1 cellular context compared by ENCODE assay signal in genomic region chr12:110760204-110760609, GRCh38.
TF ChIP-seq lines count a peak whose summit lies in the region.

No MANE protein-coding gene starts in this region.

TF ChIP-seq in K562, 482 proteins besides CTCF, POLR2A, EP300 and RAD21 (continued from another document and continues in another):
- TF ChIP-seq THRA (IDR thresholded peaks at IDR 0.05), result no peak
- TF ChIP-seq ZNF518B (CRISPR knock-in tag; IDR thresholded peaks at IDR 0.05), result no peak
- no peak for TF ChIP-seq NBN (IDR thresholded peaks at IDR 0.05; ENCODE audit: low read depth)
- TF ChIP-seq ELF1 (tag; IDR thresholded peaks at IDR 0.05), result no peak
- peak; percentile 34; the same call in 1 of the 2 replicates for TF ChIP-seq MAFK (IDR thresholded peaks at IDR 0.05; ENCODE audit: low read length)
- TF ChIP-seq, protein P1, sequence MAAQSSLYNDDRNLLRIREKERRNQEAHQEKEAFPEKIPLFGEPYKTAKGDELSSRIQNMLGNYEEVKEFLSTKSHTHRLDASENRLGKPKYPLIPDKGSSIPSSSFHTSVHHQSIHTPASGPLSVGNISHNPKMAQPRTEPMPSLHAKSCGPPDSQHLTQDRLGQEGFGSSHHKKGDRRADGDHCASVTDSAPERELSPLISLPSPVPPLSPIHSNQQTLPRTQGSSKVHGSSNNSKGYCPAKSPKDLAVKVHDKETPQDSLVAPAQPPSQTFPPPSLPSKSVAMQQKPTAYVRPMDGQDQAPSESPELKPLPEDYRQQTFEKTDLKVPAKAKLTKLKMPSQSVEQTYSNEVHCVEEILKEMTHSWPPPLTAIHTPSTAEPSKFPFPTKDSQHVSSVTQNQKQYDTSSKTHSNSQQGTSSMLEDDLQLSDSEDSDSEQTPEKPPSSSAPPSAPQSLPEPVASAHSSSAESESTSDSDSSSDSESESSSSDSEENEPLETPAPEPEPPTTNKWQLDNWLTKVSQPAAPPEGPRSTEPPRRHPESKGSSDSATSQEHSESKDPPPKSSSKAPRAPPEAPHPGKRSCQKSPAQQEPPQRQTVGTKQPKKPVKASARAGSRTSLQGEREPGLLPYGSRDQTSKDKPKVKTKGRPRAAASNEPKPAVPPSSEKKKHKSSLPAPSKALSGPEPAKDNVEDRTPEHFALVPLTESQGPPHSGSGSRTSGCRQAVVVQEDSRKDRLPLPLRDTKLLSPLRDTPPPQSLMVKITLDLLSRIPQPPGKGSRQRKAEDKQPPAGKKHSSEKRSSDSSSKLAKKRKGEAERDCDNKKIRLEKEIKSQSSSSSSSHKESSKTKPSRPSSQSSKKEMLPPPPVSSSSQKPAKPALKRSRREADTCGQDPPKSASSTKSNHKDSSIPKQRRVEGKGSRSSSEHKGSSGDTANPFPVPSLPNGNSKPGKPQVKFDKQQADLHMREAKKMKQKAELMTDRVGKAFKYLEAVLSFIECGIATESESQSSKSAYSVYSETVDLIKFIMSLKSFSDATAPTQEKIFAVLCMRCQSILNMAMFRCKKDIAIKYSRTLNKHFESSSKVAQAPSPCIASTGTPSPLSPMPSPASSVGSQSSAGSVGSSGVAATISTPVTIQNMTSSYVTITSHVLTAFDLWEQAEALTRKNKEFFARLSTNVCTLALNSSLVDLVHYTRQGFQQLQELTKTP (IDR thresholded peaks at IDR 0.05; ENCODE audit: low read depth in 1 of 2, partially characterized antibody in 2 of 2), result peak in 1 of 2 experiments; percentile 27
- no peak for TF ChIP-seq FOXJ3 (CRISPR knock-in tag; IDR thresholded peaks at IDR 0.05)
- peak in 1 of 2 experiments; percentile 29; a peak in 1 of 4 replicates for TF ChIP-seq ARNT (IDR thresholded peaks at IDR 0.05)
- TF ChIP-seq ZFP30 (CRISPR knock-in tag; IDR thresholded peaks at IDR 0.05; ENCODE audit: borderline replicate concordance), result no peak
- TF ChIP-seq EHMT2 (IDR thresholded peaks at IDR 0.05), result peak; percentile 84
- TF ChIP-seq, protein P2, sequence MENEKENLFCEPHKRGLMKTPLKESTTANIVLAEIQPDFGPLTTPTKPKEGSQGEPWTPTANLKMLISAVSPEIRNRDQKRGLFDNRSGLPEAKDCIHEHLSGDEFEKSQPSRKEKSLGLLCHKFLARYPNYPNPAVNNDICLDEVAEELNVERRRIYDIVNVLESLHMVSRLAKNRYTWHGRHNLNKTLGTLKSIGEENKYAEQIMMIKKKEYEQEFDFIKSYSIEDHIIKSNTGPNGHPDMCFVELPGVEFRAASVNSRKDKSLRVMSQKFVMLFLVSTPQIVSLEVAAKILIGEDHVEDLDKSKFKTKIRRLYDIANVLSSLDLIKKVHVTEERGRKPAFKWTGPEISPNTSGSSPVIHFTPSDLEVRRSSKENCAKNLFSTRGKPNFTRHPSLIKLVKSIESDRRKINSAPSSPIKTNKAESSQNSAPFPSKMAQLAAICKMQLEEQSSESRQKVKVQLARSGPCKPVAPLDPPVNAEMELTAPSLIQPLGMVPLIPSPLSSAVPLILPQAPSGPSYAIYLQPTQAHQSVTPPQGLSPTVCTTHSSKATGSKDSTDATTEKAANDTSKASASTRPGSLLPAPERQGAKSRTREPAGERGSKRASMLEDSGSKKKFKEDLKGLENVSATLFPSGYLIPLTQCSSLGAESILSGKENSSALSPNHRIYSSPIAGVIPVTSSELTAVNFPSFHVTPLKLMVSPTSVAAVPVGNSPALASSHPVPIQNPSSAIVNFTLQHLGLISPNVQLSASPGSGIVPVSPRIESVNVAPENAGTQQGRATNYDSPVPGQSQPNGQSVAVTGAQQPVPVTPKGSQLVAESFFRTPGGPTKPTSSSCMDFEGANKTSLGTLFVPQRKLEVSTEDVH (IDR thresholded peaks at IDR 0.05; ENCODE audit: low read depth, partially characterized antibody), result no peak
- TF ChIP-seq JUNB (CRISPR knock-in tag; conservative IDR thresholded peaks at IDR 0.05), result no peak
- no peak for TF ChIP-seq ZNF174 (CRISPR knock-in tag; IDR thresholded peaks at IDR 0.05)
- TF ChIP-seq NRF1 (conservative IDR thresholded peaks at IDR 0.05 in 1 of 2, IDR thresholded peaks at IDR 0.05 in 1 of 2), result 0 out of 4 replicates have a peak, but pooled peaks of 1 of the 2 experiments have one; percentile 15
- peak; percentile 70 for TF ChIP-seq BHLHE40 (IDR thresholded peaks at IDR 0.05; ENCODE audit: low read length)
- TF ChIP-seq PCBP2 (IDR thresholded peaks at IDR 0.05; ENCODE audit: low read depth, low read length, poor library complexity, severe bottlenecking), result no peak
- peak; percentile 55; the same call in 1 of the 2 replicates for TF ChIP-seq ATF7 (IDR thresholded peaks at IDR 0.05)
- TF ChIP-seq SRSF7 (optimal IDR thresholded peaks at IDR 0.05; ENCODE audit: low read depth, low read length), result no peak
- TF ChIP-seq, protein P3, sequence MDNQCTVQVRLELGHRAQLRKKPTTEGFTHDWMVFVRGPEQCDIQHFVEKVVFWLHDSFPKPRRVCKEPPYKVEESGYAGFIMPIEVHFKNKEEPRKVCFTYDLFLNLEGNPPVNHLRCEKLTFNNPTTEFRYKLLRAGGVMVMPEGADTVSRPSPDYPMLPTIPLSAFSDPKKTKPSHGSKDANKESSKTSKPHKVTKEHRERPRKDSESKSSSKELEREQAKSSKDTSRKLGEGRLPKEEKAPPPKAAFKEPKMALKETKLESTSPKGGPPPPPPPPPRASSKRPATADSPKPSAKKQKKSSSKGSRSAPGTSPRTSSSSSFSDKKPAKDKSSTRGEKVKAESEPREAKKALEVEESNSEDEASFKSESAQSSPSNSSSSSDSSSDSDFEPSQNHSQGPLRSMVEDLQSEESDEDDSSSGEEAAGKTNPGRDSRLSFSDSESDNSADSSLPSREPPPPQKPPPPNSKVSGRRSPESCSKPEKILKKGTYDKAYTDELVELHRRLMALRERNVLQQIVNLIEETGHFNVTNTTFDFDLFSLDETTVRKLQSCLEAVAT (IDR thresholded peaks at IDR 0.05), result 0 out of 4 replicates have a peak, but pooled peaks of 1 of the 2 experiments have one; percentile 20
- peak; percentile 95 for TF ChIP-seq FOSL1 (tag; conservative IDR thresholded peaks at IDR 0.05)
- TF ChIP-seq NR3C1 (CRISPR knock-in tag; IDR thresholded peaks at IDR 0.05), result no peak
- TF ChIP-seq CEBPB (tag; IDR thresholded peaks at IDR 0.05), result peak; percentile 95
- peak; percentile 87 for TF ChIP-seq ZNF384 (IDR thresholded peaks at IDR 0.05; ENCODE audit: low read depth, low read length)
- TF ChIP-seq ZBTB11 (CRISPR knock-in tag; IDR thresholded peaks at IDR 0.05), result no peak
- TF ChIP-seq, protein P4, sequence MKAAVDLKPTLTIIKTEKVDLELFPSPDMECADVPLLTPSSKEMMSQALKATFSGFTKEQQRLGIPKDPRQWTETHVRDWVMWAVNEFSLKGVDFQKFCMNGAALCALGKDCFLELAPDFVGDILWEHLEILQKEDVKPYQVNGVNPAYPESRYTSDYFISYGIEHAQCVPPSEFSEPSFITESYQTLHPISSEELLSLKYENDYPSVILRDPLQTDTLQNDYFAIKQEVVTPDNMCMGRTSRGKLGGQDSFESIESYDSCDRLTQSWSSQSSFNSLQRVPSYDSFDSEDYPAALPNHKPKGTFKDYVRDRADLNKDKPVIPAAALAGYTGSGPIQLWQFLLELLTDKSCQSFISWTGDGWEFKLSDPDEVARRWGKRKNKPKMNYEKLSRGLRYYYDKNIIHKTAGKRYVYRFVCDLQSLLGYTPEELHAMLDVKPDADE (conservative IDR thresholded peaks at IDR 0.05; ENCODE audit: control insufficient read depth, low read depth, low read length), result no peak
- no peak for TF ChIP-seq ZNF644 (tag; IDR thresholded peaks at IDR 0.05; ENCODE audit: low read depth)
- peak; percentile 66 to 71; a peak in 1 of 4 replicates for TF ChIP-seq UBTF (IDR thresholded peaks at IDR 0.05; ENCODE audit: borderline replicate concordance in 1 of 2, low read depth in 2 of 2, low read length in 2 of 2)
- peak; percentile 40 for TF ChIP-seq NEUROD1 (IDR thresholded peaks at IDR 0.05; ENCODE audit: borderline replicate concordance, low read depth, low read length, partially characterized antibody)
- no peak for TF ChIP-seq ILK (tag; IDR thresholded peaks at IDR 0.05; ENCODE audit: borderline replicate concordance, low read depth)
- TF ChIP-seq POLR2AphosphoS2 (IDR thresholded peaks at IDR 0.05; ENCODE audit: low read length), result no peak
- no peak for TF ChIP-seq TAF7 (tag; IDR thresholded peaks at IDR 0.05)
- no peak for TF ChIP-seq ELF4 (CRISPR knock-in tag; IDR thresholded peaks at IDR 0.05)
- peak; percentile 60; the same call in 1 of the 2 replicates for TF ChIP-seq CTBP1 (IDR thresholded peaks at IDR 0.05; ENCODE audit: borderline replicate concordance)
- TF ChIP-seq DPF2 (IDR thresholded peaks at IDR 0.05), result peak; percentile 95
- TF ChIP-seq HOXB6 (CRISPR knock-in tag; IDR thresholded peaks at IDR 0.05; ENCODE audit: borderline replicate concordance), result no peak
- no peak for TF ChIP-seq BRD4 (IDR thresholded peaks at IDR 0.05)
- no peak for TF ChIP-seq PHTF2 (CRISPR knock-in tag; IDR thresholded peaks at IDR 0.05)
- no peak for TF ChIP-seq PHB (CRISPR knock-in tag; IDR thresholded peaks at IDR 0.05)
- TF ChIP-seq KHSRP (IDR thresholded peaks at IDR 0.05), result no peak
- TF ChIP-seq HMBOX1 (IDR thresholded peaks at IDR 0.05), result no peak
- peak in 1 of 2 experiments; percentile 33; a peak in 1 of 4 replicates for TF ChIP-seq RCOR1 (IDR thresholded peaks at IDR 0.05; ENCODE audit: borderline replicate concordance in 1 of 2, low read depth in 2 of 2, low read length in 2 of 2)
